In genomic region chr16:84139628-84140258, GRCh38 we compare ENCODE assay signal across 21 cellular contexts. TPM values are rescaled to one million over a fixed set of nuclear protein-coding genes. Genes with fewer than 3 reads are reported as not detected.
DNase-seq lines count a peak whose midpoint lies in the region; ATAC-seq and TF ChIP-seq lines count a peak whose summit lies in the region.
"Had no signal": no experiment of that assay in that cellular context is flagged by ENCODE, and none has a peak within 500 bp of the region (broad histone marks: within the 10 kb centered on the region; RNA-seq: fewer than 3 reads in every experiment).

No MANE protein-coding gene starts in this region.

- H3K4me2 ChIP-seq in mesendoderm (ENCODE audit: low read length) (no peak overlapping the region), osteoblast (ENCODE audit: insufficient read depth, low read length) (no peak overlapping the region)

- H4K8ac ChIP-seq in mesendoderm (ENCODE audit: low read depth, low read length), result no peak overlapping the region

- H3K9me3 ChIP-seq in right atrium auricular region (no peaks in the 10 kb centered on the region), upper lobe of right lung (no peaks in the 10 kb centered on the region), ovary (no peaks in the 10 kb centered on the region), osteoblast (ENCODE audit: low read depth, low read length) (no peaks in the 10 kb centered on the region)
- H3K9me3 ChIP-seq: MG63, stomach had no signal

- H3K27ac ChIP-seq in right atrium auricular region, result peak overlapping the region; percentile 79 to 81
- H3K27ac ChIP-seq in mesendoderm (ENCODE audit: low read depth, low read length), result no peak overlapping the region
- peak overlapping the region; percentile 61 for H3K27ac ChIP-seq in upper lobe of right lung
- H3K27ac ChIP-seq in ovary, result no peak overlapping the region
- H3K27ac ChIP-seq in osteoblast (ENCODE audit: low read depth, low read length), result no peak overlapping the region

- peaks cover 30% of the 10 kb centered on the region for H4K20me1 ChIP-seq in osteoblast (ENCODE audit: insufficient read depth, low read length)

- peaks cover 19% of the 10 kb centered on the region for H3K79me2 ChIP-seq in mesendoderm (ENCODE audit: control insufficient read depth, insufficient read depth, low read length)
- H3K79me2 ChIP-seq in osteoblast (ENCODE audit: insufficient read depth, low read length), result peaks cover 83% of the 10 kb centered on the region

- no peak overlapping the region for H3K4me3 ChIP-seq in right atrium auricular region
- H3K4me3 ChIP-seq in mesendoderm (ENCODE audit: low read length), result no peak overlapping the region
- H3K4me3 ChIP-seq in upper lobe of right lung, result no peak overlapping the region
- no peak overlapping the region for H3K4me3 ChIP-seq in ovary
- H3K4me3 ChIP-seq in osteoblast (ENCODE audit: insufficient read depth, low read length), result no peak overlapping the region
- H3K4me3 ChIP-seq: MG63, stomach had no signal

- H3K18ac ChIP-seq in mesendoderm (ENCODE audit: low read length), result no peak overlapping the region

- H2AFZ ChIP-seq in osteoblast (ENCODE audit: low read length), result no peak overlapping the region

- no peaks in the 10 kb centered on the region for H3K9me3 Mint-ChIP-seq in activated naive CD8-positive, alpha-beta T cell treated with anti-CD3 and anti-CD28 coated beads for 36 hours
- H3K9me3 Mint-ChIP-seq: CD4-positive, alpha-beta memory T cell; HFFc6; T-helper 1 cell treated with Interleukin-12 subunit alpha and Interleukin-12 subunit beta and Interleukin-4 antibody, amounts not matched to agents 30 μg/mL and 1 μg/mL, for 36 hours had no signal

- peak overlapping the region; percentile 84 for H3K27ac Mint-ChIP-seq in activated naive CD8-positive, alpha-beta T cell treated with anti-CD3 and anti-CD28 coated beads for 36 hours
- H3K27ac Mint-ChIP-seq: T-helper 1 cell treated with Interleukin-12 subunit alpha and Interleukin-12 subunit beta and Interleukin-4 antibody, amounts not matched to agents 30 μg/mL and 1 μg/mL, for 36 hours had no signal

- no peak overlapping the region for H2BK15ac ChIP-seq in mesendoderm (replicated peaks; ENCODE audit: low read depth)

- H3K4ac ChIP-seq in mesendoderm (ENCODE audit: low read depth, low read length), result no peak overlapping the region

- no CpG with 5 or more reads among the region's 6 CpGs for WGBS in mesendoderm (ENCODE audit: extremely low coverage, insufficient coverage, low lambda C conversion rate)
- WGBS in ovary, 3 donors, result 77 to 79% (median 79%) methylated on average over 6 of the region's 6 CpGs

- intact Hi-C loops in left ventricle myocardium superior (cut with micrococcal nuclease) (no loop called here), upper lobe of right lung (cut with DNase I) (no loop called here), ovary (cut with DNase I) (no loop called here)

- no peak overlapping the region for H4K5ac ChIP-seq in mesendoderm (ENCODE audit: low read length)

- H3K36me3 ChIP-seq in right atrium auricular region (no peaks in the 10 kb centered on the region), mesendoderm (ENCODE audit: control insufficient read depth, insufficient read depth, low read length) (no peaks in the 10 kb centered on the region), upper lobe of right lung (no peaks in the 10 kb centered on the region), ovary (no peaks in the 10 kb centered on the region), osteoblast (ENCODE audit: insufficient read depth, low read length) (no peaks in the 10 kb centered on the region)
- H3K36me3 ChIP-seq: MG63, stomach had no signal

- no peak overlapping the region for H2BK5ac ChIP-seq in mesendoderm (ENCODE audit: low read length)

- TF ChIP-seq EP300 in ovary (IDR thresholded peaks at IDR 0.05), result no peak

- H3K4me1 ChIP-seq in right atrium auricular region, result peaks cover 0 to 21% of the 10 kb centered on the region in 2 donors
- H3K4me1 ChIP-seq in mesendoderm (ENCODE audit: control insufficient read depth, low read depth, low read length), result peaks cover 14% of the 10 kb centered on the region
- H3K4me1 ChIP-seq in upper lobe of right lung, result no peaks in the 10 kb centered on the region
- peaks cover 5% of the 10 kb centered on the region for H3K4me1 ChIP-seq in ovary (ENCODE audit: insufficient read depth)
- peaks cover 12% of the 10 kb centered on the region for H3K4me1 ChIP-seq in osteoblast (ENCODE audit: insufficient read depth, low read length)

- H3K23ac ChIP-seq in mesendoderm (ENCODE audit: low read length), result no peak overlapping the region

- peak overlapping the region; percentile 6 for H3K56ac ChIP-seq in mesendoderm (ENCODE audit: low read length)

- H3K4me3 Mint-ChIP-seq in activated naive CD8-positive, alpha-beta T cell treated with anti-CD3 and anti-CD28 coated beads for 36 hours, result peak overlapping the region; percentile 43
- H3K4me3 Mint-ChIP-seq: CD4-positive, alpha-beta memory T cell; HFFc6; T-helper 1 cell treated with Interleukin-12 subunit alpha and Interleukin-12 subunit beta and Interleukin-4 antibody, amounts not matched to agents 30 μg/mL and 1 μg/mL, for 36 hours had no signal

- H2BK120ac ChIP-seq in mesendoderm (ENCODE audit: low read depth, low read length), result no peak overlapping the region

- peaks cover 21% of the 10 kb centered on the region for H3K79me1 ChIP-seq in mesendoderm (ENCODE audit: low read length)

- no peak for TF ChIP-seq POLR2A in ovary (IDR thresholded peaks at IDR 0.05)

- H3K27me3 ChIP-seq in right atrium auricular region (no peaks in the 10 kb centered on the region), mesendoderm (ENCODE audit: insufficient read depth, low read length, poor library complexity) (no peaks in the 10 kb centered on the region), upper lobe of right lung (no peaks in the 10 kb centered on the region), ovary (no peaks in the 10 kb centered on the region), osteoblast (ENCODE audit: insufficient read depth, low read length) (no peaks in the 10 kb centered on the region)
- H3K27me3 ChIP-seq: MG63, stomach had no signal

- no peak for ATAC-seq in left ventricle myocardium superior
- ATAC-seq in upper lobe of right lung, result no peak
- ATAC-seq: activated CD4-positive, CD25-positive, alpha-beta regulatory T cell treated with anti-CD3 and anti-CD28 coated beads, Interleukin-2, amount 50 U/mL, for 24 hours; left lobe of liver had no signal

- no peak overlapping the region for H2AK5ac ChIP-seq in mesendoderm (ENCODE audit: low read length)

- DNase-seq in right atrium auricular region (ENCODE audit: low spot score) (no peak), left ventricle myocardium superior (no peak), mesendoderm (no peak), upper lobe of right lung (no peak), ovary (no peak), osteoblast (ENCODE audit: insufficient read length, low spot score, missing footprints) (no peak), GM19240 (ENCODE audit: insufficient read length, low spot score) (no peak)
- DNase-seq in activated naive CD8-positive, alpha-beta T cell treated with anti-CD3 and anti-CD28 coated beads for 36 hours, result no peak
- DNase-seq: activated effector memory CD4-positive, alpha-beta T cell treated with Interleukin-2 at 50 U/mL for 16 hours; anterior cingulate cortex; CD4-positive, alpha-beta memory T cell; HFFc6; MG63; NCI-H1694 treated with DMSO at 0.1 percent for 48 hours; stomach had no signal

- H3K4me1 Mint-ChIP-seq in activated naive CD8-positive, alpha-beta T cell treated with anti-CD3 and anti-CD28 coated beads for 36 hours, result peaks cover 63% of the 10 kb centered on the region

- no peak for TF ChIP-seq CTCF in right atrium auricular region (IDR thresholded peaks at IDR 0.05)
- no peak for TF ChIP-seq CTCF in upper lobe of right lung (IDR thresholded peaks at IDR 0.05)
- TF ChIP-seq CTCF in ovary (IDR thresholded peaks at IDR 0.05), result no peak
- TF ChIP-seq CTCF in osteoblast (IDR thresholded peaks at IDR 0.05; ENCODE audit: extremely low read depth, low read depth, low read length), result no peak

- no peak overlapping the region for H3K9ac ChIP-seq in mesendoderm (ENCODE audit: low read length)

- H3K36me3 Mint-ChIP-seq in activated naive CD8-positive, alpha-beta T cell treated with anti-CD3 and anti-CD28 coated beads for 36 hours, result peaks cover 7% of the 10 kb centered on the region

- no peaks in the 10 kb centered on the region for H3K27me3 Mint-ChIP-seq in activated naive CD8-positive, alpha-beta T cell treated with anti-CD3 and anti-CD28 coated beads for 36 hours
- H3K27me3 Mint-ChIP-seq: CD4-positive, alpha-beta memory T cell had no signal

RNA-seq across cellular contexts. Expression of gene HSDL1, which starts 5.2 kb away (rescaled TPM):
- total RNA-seq in right atrium auricular region, result 10 to 100 TPM; 14.6 to 15.4 TPM
- 23.2 TPM for total RNA-seq in left ventricle myocardium superior
- total RNA-seq in activated naive CD8-positive, alpha-beta T cell treated with anti-CD3 and anti-CD28 coated beads for 36 hours, result 10 to 100 TPM; 13.2 to 13.9 TPM
- polyA plus RNA-seq in mesendoderm (2013, experiment 1 of 2), result 16.0 TPM
- 15.8 TPM for polyA plus RNA-seq in mesendoderm (2013, experiment 2 of 2)
- 31.0 TPM for total RNA-seq in upper lobe of right lung
- total RNA-seq in ovary, result 10 to 100 TPM; 17.5 to 34.1 (median 27.2) TPM
- polyA plus RNA-seq in ovary, result 10 to 100 TPM; 17.6 to 28.2 TPM
- 18.1 and 18.9 TPM in 2 replicates for total RNA-seq in osteoblast

RNA-seq across cellular contexts. Expression of gene DNAAF1, which starts 5.4 kb away (rescaled TPM):
- total RNA-seq in right atrium auricular region (1 to 10 TPM in 1 of 2 donors, not detected in 1; 1.8 TPM), left ventricle myocardium superior (not detected), upper lobe of right lung (0.49 TPM), ovary (10 to 100 TPM in 1 of 7 donors, 1 to 10 TPM in 4, under 1 TPM in 2; 0.33 to 42.6 (median 3.6) TPM), osteoblast (0.29 and 0.36 TPM in 2 replicates)
- total RNA-seq in activated naive CD8-positive, alpha-beta T cell treated with anti-CD3 and anti-CD28 coated beads for 36 hours, result under 1 TPM in 1 of 2 experiments, not detected in 1; 0.33 TPM
- 0.03 TPM for polyA plus RNA-seq in mesendoderm (2013, experiment 1 of 2)
- polyA plus RNA-seq in mesendoderm (2013, experiment 2 of 2), result 0.06 TPM
- 1 to 10 TPM in 1 of 2 donors, under 1 TPM in 1; 0.95 to 1.1 TPM for polyA plus RNA-seq in ovary
- total RNA-seq: HFFc6, left lobe of liver, myocyte, posterior vena cava had no signal

RNA-seq across cellular contexts. Expression of gene MBTPS1, which starts 23.0 kb away (rescaled TPM):
- total RNA-seq in right atrium auricular region (10 to 100 TPM; 75.3 to 77.5 TPM), left ventricle myocardium superior (80.8 TPM), upper lobe of right lung (97.5 TPM), ovary (10 to 100 TPM; 78.8 to 99.2 (median 90.3) TPM), osteoblast (114 and 133 TPM in 2 replicates)
- 10 to 100 TPM; 29.6 to 30.2 TPM for total RNA-seq in activated naive CD8-positive, alpha-beta T cell treated with anti-CD3 and anti-CD28 coated beads for 36 hours
- polyA plus RNA-seq in mesendoderm (2013, experiment 1 of 2), result 47.5 TPM
- polyA plus RNA-seq in mesendoderm (2013, experiment 2 of 2), result 46.5 TPM
- 100 to 1,000 TPM in 1 of 2 donors, 10 to 100 TPM in 1; 73.8 to 122 TPM for polyA plus RNA-seq in ovary

RNA-seq across cellular contexts. Expression of gene TAF1C, which starts 47.1 kb away (rescaled TPM):
- total RNA-seq in right atrium auricular region, result 10 to 100 TPM; 16.2 to 18.4 TPM
- 31.0 TPM for total RNA-seq in left ventricle myocardium superior
- total RNA-seq in activated naive CD8-positive, alpha-beta T cell treated with anti-CD3 and anti-CD28 coated beads for 36 hours, result 10 to 100 TPM; 53.8 to 54.3 TPM
- 40.2 TPM for polyA plus RNA-seq in mesendoderm (2013, experiment 1 of 2)
- 40.2 TPM for polyA plus RNA-seq in mesendoderm (2013, experiment 2 of 2)
- total RNA-seq in upper lobe of right lung, result 80.2 TPM
- 10 to 100 TPM; 39.7 to 89.0 (median 58.4) TPM for total RNA-seq in ovary
- polyA plus RNA-seq in ovary, result 10 to 100 TPM; 14.1 to 63.8 TPM
- total RNA-seq in osteoblast, result 19.5 and 20.6 TPM in 2 replicates

RNA-seq across cellular contexts. Expression of gene ADAD2, which starts 51.2 kb away (rescaled TPM):
- total RNA-seq in right atrium auricular region (under 1 TPM in 1 of 2 donors, not detected in 1; 0.19 TPM), left ventricle myocardium superior (not detected), upper lobe of right lung (0.52 TPM), ovary (under 1 TPM in 2 of 7 donors, not detected in 5; 0.71 to 0.97 TPM), osteoblast (under 0.01 TPM in 1 of 2 replicates, not detected in the other)
- 1 to 10 TPM in 1 of 2 experiments, under 1 TPM in 1; 0.66 to 1.5 TPM for total RNA-seq in activated naive CD8-positive, alpha-beta T cell treated with anti-CD3 and anti-CD28 coated beads for 36 hours
- polyA plus RNA-seq in mesendoderm (2013, experiment 1 of 2), result 0.48 TPM
- polyA plus RNA-seq in mesendoderm (2013, experiment 2 of 2), result 0.48 TPM
- 1 to 10 TPM in 1 of 2 donors, under 1 TPM in 1; 0.12 to 2.0 TPM for polyA plus RNA-seq in ovary
- total RNA-seq: CD4-positive, alpha-beta memory T cell; cerebellum; HFFc6; left lobe of liver; myocyte; posterior vena cava had no signal
- polyA plus RNA-seq: CD4-positive, alpha-beta memory T cell had no signal

Comparison
In these comparisons a context has a peak if more than half of its experiments do, and no peak if none do; other contexts are left out.
1. H3K27ac ChIP-seq: peak in right atrium auricular region (2 of 2) and upper lobe of right lung (single experiment); none in mesendoderm (single experiment), ovary (0 of 2) and osteoblast (single experiment).